Comparison of ENCODE assay signal across 12 cellular contexts in genomic region chr13:101115762-101116161, GRCh38.
DNase-seq lines count a peak whose midpoint lies in the region; ATAC-seq and TF ChIP-seq lines count a peak whose summit lies in the region.
"Had no signal": no experiment of that assay in that cellular context is flagged by ENCODE, and none has a peak within 500 bp of the region (broad histone marks: within the 10 kb centered on the region; RNA-seq: fewer than 3 reads in every experiment).

No MANE protein-coding gene starts in this region.

- TF ChIP-seq CTCF in foreskin fibroblast (IDR thresholded peaks at IDR 0.05; ENCODE audit: low read depth, low read length): peak; percentile 5
- peak; percentile 46 for TF ChIP-seq CTCF in retinal pigment epithelial cell (conservative IDR thresholded peaks at IDR 0.05; ENCODE audit: low read depth, low read length)

- no peak overlapping the region for H3K27ac Mint-ChIP-seq in stimulated activated effector memory CD8-positive, alpha-beta T cell treated with anti-CD3 and anti-CD28 coated beads, Interleukin-12 subunit alpha, Interleukin-12 subunit beta, amount 100 ng/mL, for 72 hours

- no peaks in the 10 kb centered on the region for H3K36me3 Mint-ChIP-seq in stimulated activated effector memory CD8-positive, alpha-beta T cell treated with anti-CD3 and anti-CD28 coated beads, Interleukin-12 subunit alpha, Interleukin-12 subunit beta, amount 100 ng/mL, for 72 hours

- H3K4me1 Mint-ChIP-seq in stimulated activated effector memory CD8-positive, alpha-beta T cell treated with anti-CD3 and anti-CD28 coated beads, Interleukin-12 subunit alpha, Interleukin-12 subunit beta, amount 100 ng/mL, for 72 hours: no peaks in the 10 kb centered on the region

- no peaks in the 10 kb centered on the region for H3K9me3 Mint-ChIP-seq in stimulated activated effector memory CD8-positive, alpha-beta T cell treated with anti-CD3 and anti-CD28 coated beads, Interleukin-12 subunit alpha, Interleukin-12 subunit beta, amount 100 ng/mL, for 72 hours

- H3K4me3 ChIP-seq in foreskin fibroblast (ENCODE audit: low read depth in 1 of 2, low read length in 2 of 2) (no peak overlapping the region), retinal pigment epithelial cell (ENCODE audit: low read length) (no peak overlapping the region)
- H3K4me3 ChIP-seq: cardiac muscle cell, thoracic aorta had no signal

- no peak for ATAC-seq in stimulated activated effector memory CD8-positive, alpha-beta T cell treated with anti-CD3 and anti-CD28 coated beads, Interleukin-12 subunit alpha, Interleukin-12 subunit beta, amount 100 ng/mL, for 72 hours
- no peak for ATAC-seq in GM18498 (IDR thresholded peaks at IDR 0.05; ENCODE audit: unreplicated experiment)

- DNase-seq in DMS 273 (lab: John Stamatoyannopoulos, UW; ENCODE audit: unreplicated experiment) (peak; percentile 0), DMS 273 treated with DMSO at 0.1 percent for 48 hours (lab: John Stamatoyannopoulos, UW) (no peak), SW480 (ENCODE audit: low spot score) (peak; percentile 11), foreskin fibroblast (peak; percentile 13 to 34), retinal pigment epithelial cell (ENCODE audit: low read depth) (no peak), NCI-H1092 treated with DMSO at 0.1 percent for 48 hours (lab: John Stamatoyannopoulos, UW) (no peak)
- DNase-seq in stimulated activated effector memory CD8-positive, alpha-beta T cell treated with anti-CD3 and anti-CD28 coated beads, Interleukin-12 subunit alpha, Interleukin-12 subunit beta, amount 100 ng/mL, for 72 hours (ENCODE audit: low spot score in 2 of 2): no peak
- DNase-seq: GF-D8; stimulated activated CD4-positive, alpha-beta T cell treated with anti-CD3 and anti-CD28 coated beads, Interleukin-2, amount 100 ng/mL, for 24 hours had no signal

- no peak overlapping the region for H3K4me3 Mint-ChIP-seq in stimulated activated effector memory CD8-positive, alpha-beta T cell treated with anti-CD3 and anti-CD28 coated beads, Interleukin-12 subunit alpha, Interleukin-12 subunit beta, amount 100 ng/mL, for 72 hours

Comparison
In these comparisons a context has a peak if more than half of its experiments do, and no peak if none do; other contexts are left out.
1. DNase-seq: peak in DMS 273 (single experiment), SW480 (single experiment) and foreskin fibroblast (2 of 2); none in DMS 273 treated with DMSO at 0.1 percent for 48 hours (single experiment), retinal pigment epithelial cell (single experiment), stimulated activated effector memory CD8-positive, alpha-beta T cell treated with anti-CD3 and anti-CD28 coated beads, Interleukin-12 subunit alpha, Interleukin-12 subunit beta, amount 100 ng/mL, for 72 hours (0 of 2) and NCI-H1092 treated with DMSO at 0.1 percent for 48 hours (single experiment).